In genomic region chr13:108214511-108215383, GRCh38 we compare ENCODE assay signal across 8 cellular contexts. TPM values are rescaled to one million over a fixed set of nuclear protein-coding genes. Genes with fewer than 3 reads are reported as not detected.
DNase-seq lines count a peak whose midpoint lies in the region; ATAC-seq and TF ChIP-seq lines count a peak whose summit lies in the region.

No MANE protein-coding gene starts in this region.

- H3K27me3 ChIP-seq in HL-60 (ENCODE audit: insufficient read depth, poor library complexity, severe bottlenecking): no peaks in the 10 kb centered on the region

- intact Hi-C loops in left cardiac atrium (cut with DNase I): no loop called here

- DNase-seq in AG08396 (ENCODE audit: low spot score) (peak; percentile 22), HL-60 (ENCODE audit: low read depth in 1 of 2, low spot score in 1 of 2) (no peak), activated gamma-delta T cell (lab: John Stamatoyannopoulos, UW) (peak; percentile 23), left cardiac atrium (peak; percentile 22), skeletal muscle cell (ENCODE audit: low read depth) (no peak), NCI-H1048 (lab: John Stamatoyannopoulos, UW) (no peak), NCI-H446 (lab: John Stamatoyannopoulos, UW) (no peak)

- TF ChIP-seq CTCF in HL-60 (IDR thresholded peaks at IDR 0.05; ENCODE audit: insufficient read depth, low read length): no peak

- no peak overlapping the region for H3K27ac ChIP-seq in HL-60 (replicated peaks)

- H3K4me3 ChIP-seq in HL-60 (replicated peaks; ENCODE audit: insufficient read depth, low read length): peak overlapping the region; percentile 52
- peak overlapping the region; percentile 50 for H3K4me3 ChIP-seq in skeletal muscle cell (ENCODE audit: low read depth, low read length)

- peak in 1 of 2 donors; percentile 2 for ATAC-seq in left cardiac atrium
- no peak for ATAC-seq in GM21447 (IDR thresholded peaks at IDR 0.05; ENCODE audit: unreplicated experiment)

RNA-seq across cellular contexts. Expression of gene LIG4, which starts 0.6 kb away (rescaled TPM):
- 10 to 100 TPM in 1 of 2 donors, 1 to 10 TPM in 1; 8.1 to 12.1 TPM for total RNA-seq in left cardiac atrium

RNA-seq across cellular contexts. Expression of gene ABHD13, which starts 3.4 kb away (rescaled TPM):
- 1 to 10 TPM; 4.9 to 6.8 TPM for total RNA-seq in left cardiac atrium

RNA-seq across cellular contexts. Expression of gene TNFSF13B, which starts 54.8 kb away (rescaled TPM):
- 1 to 10 TPM; 1.9 to 5.9 TPM for total RNA-seq in left cardiac atrium

Comparison
In these comparisons a context has a peak if more than half of its experiments do, and no peak if none do; other contexts are left out.
1. DNase-seq: peak in AG08396 (single experiment), activated gamma-delta T cell (single experiment) and left cardiac atrium (single experiment); none in HL-60 (0 of 2), skeletal muscle cell (single experiment), NCI-H1048 (single experiment) and NCI-H446 (0 of 2).